Comparison of ENCODE assay signal across 10 cellular contexts in the genomic region with DNA sequence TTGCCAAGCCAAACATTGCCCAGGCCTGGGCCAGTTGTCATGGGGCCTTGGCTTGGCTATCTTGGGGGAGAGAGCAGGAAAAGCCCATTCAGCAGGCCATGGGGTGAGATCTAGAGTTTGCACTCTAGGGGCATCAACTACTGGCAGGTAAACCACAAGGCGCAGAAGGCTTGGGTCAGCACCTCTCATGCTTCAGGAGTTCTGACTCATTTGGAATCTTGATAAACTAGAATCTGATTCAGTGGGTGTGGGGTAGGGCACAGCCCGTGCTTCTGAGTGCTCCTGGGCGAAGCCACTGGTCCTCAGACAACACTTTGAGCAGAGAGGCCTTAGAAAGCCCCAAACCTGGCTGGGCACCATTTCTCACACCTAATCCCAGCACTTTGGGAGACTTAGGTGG.
DNase-seq lines count a peak whose midpoint lies in the region; ATAC-seq and TF ChIP-seq lines count a peak whose summit lies in the region.
"Had no signal": no experiment of that assay in that cellular context is flagged by ENCODE, and none has a peak within 500 bp of the region (broad histone marks: within the 10 kb centered on the region; RNA-seq: fewer than 3 reads in every experiment).

No MANE protein-coding gene starts in this region.

- TF ChIP-seq EP300 in SK-N-SH (IDR thresholded peaks at IDR 0.05; ENCODE audit: borderline replicate concordance in 1 of 2, low read depth in 1 of 2, low read length in 1 of 2) = no peak

- TF ChIP-seq RAD21 in SK-N-SH (IDR thresholded peaks at IDR 0.05; ENCODE audit: low read length) = no peak

- ATAC-seq in activated CD4-positive, alpha-beta T cell treated with anti-CD3 and anti-CD28 coated beads for 36 hours = peak; percentile 90
- peak; percentile 59 for ATAC-seq in GM21737 (IDR thresholded peaks at IDR 0.05; ENCODE audit: unreplicated experiment)
- ATAC-seq in stimulated activated effector memory CD8-positive, alpha-beta T cell treated with anti-CD3 and anti-CD28 coated beads, Interleukin-12 subunit alpha, Interleukin-12 subunit beta, amount 100 ng/mL, for 72 hours = peak; percentile 84

- H3K4me3 Mint-ChIP-seq in activated CD4-positive, alpha-beta T cell treated with anti-CD3 and anti-CD28 coated beads for 36 hours = no peak overlapping the region
- H3K4me3 Mint-ChIP-seq in activated CD4-positive, alpha-beta T cell treated with anti-CD3 and anti-CD28 coated beads, Interleukin-2, amount 10 ng/mL, durations not matched to agents 7 days and 5 days = no peak overlapping the region
- H3K4me3 Mint-ChIP-seq in stimulated activated effector memory CD8-positive, alpha-beta T cell treated with anti-CD3 and anti-CD28 coated beads, Interleukin-12 subunit alpha, Interleukin-12 subunit beta, amount 100 ng/mL, for 72 hours = no peak overlapping the region
- H3K4me3 Mint-ChIP-seq: natural killer cell treated with Interleukin-12 subunit alpha and Interleukin-12 subunit beta and Interleukin-15 and Interleukin-18, amount 100 ng/mL, for 72 hours had no signal

- H3K4me2 ChIP-seq in OCI-LY3 (ENCODE audit: low read length) = peak overlapping the region; percentile 62
- no peak overlapping the region for H3K4me2 ChIP-seq in SK-N-SH

- H4K20me1 ChIP-seq in OCI-LY3 (ENCODE audit: insufficient read depth, low read length) = no peaks in the 10 kb centered on the region
- no peaks in the 10 kb centered on the region for H4K20me1 ChIP-seq in SK-N-SH (ENCODE audit: insufficient read depth)

- H3K9me3 ChIP-seq in OCI-LY3 (ENCODE audit: insufficient read depth, low read length) = no peaks in the 10 kb centered on the region
- no peaks in the 10 kb centered on the region for H3K9me3 ChIP-seq in SK-N-SH
- H3K9me3 ChIP-seq in MG63 = no peaks in the 10 kb centered on the region

- H3K27me3 ChIP-seq in OCI-LY3 (ENCODE audit: low read depth, low read length) (peaks cover 6% of the 10 kb centered on the region; the same call in 1 of the 2 replicates), SK-N-SH (ENCODE audit: insufficient read depth) (no peaks in the 10 kb centered on the region; the same call in 1 of the 2 replicates), MG63 (peaks cover 7% of the 10 kb centered on the region)

- WGBS in SK-N-SH (ENCODE audit: low lambda C conversion rate) = 100% methylated on average over 1 of the region's 3 CpGs

- intact Hi-C loops in activated CD4-positive, alpha-beta T cell treated with anti-CD3 and anti-CD28 coated beads for 36 hours (cut with DNase I, micrococcal nuclease) = no loop called here

- no peaks in the 10 kb centered on the region for H3K9me2 ChIP-seq in SK-N-SH

- POLR2A ChIA-PET in activated CD4-positive, alpha-beta T cell treated with anti-CD3 and anti-CD28 coated beads for 36 hours (lab: Charles Lee) = no interaction called here
- POLR2A ChIA-PET in activated CD4-positive, alpha-beta T cell treated with anti-CD3 and anti-CD28 coated beads, Interleukin-2, amount 10 ng/mL, durations not matched to agents 7 days and 5 days (lab: Charles Lee) = no interaction called here
- POLR2A ChIA-PET in SK-N-SH (lab: Yijun Ruan, JAX) = no interaction called here

- peaks cover 10% of the 10 kb centered on the region for H3K9me3 Mint-ChIP-seq in activated CD4-positive, alpha-beta T cell treated with anti-CD3 and anti-CD28 coated beads for 36 hours (ENCODE audit: low read depth)
- peaks cover 10% of the 10 kb centered on the region for H3K9me3 Mint-ChIP-seq in activated CD4-positive, alpha-beta T cell treated with anti-CD3 and anti-CD28 coated beads, Interleukin-2, amount 10 ng/mL, durations not matched to agents 7 days and 5 days
- H3K9me3 Mint-ChIP-seq in stimulated activated effector memory CD8-positive, alpha-beta T cell treated with anti-CD3 and anti-CD28 coated beads, Interleukin-12 subunit alpha, Interleukin-12 subunit beta, amount 100 ng/mL, for 72 hours = peaks cover 4% of the 10 kb centered on the region

- peak; percentile 34 for DNase-seq in activated CD4-positive, alpha-beta T cell treated with anti-CD3 and anti-CD28 coated beads for 36 hours
- DNase-seq in activated CD4-positive, alpha-beta T cell treated with anti-CD3 and anti-CD28 coated beads, Interleukin-2, amount 10 ng/mL, durations not matched to agents 7 days and 5 days = no peak
- DNase-seq in stimulated activated effector memory CD8-positive, alpha-beta T cell treated with anti-CD3 and anti-CD28 coated beads, Interleukin-12 subunit alpha, Interleukin-12 subunit beta, amount 100 ng/mL, for 72 hours (ENCODE audit: low spot score in 2 of 2) = no peak
- DNase-seq in NCI-H2227 treated with DMSO at 0.1 percent for 48 hours (lab: John Stamatoyannopoulos, UW) (no peak), SK-N-SH (no peak), MG63 (no peak)
- DNase-seq: dorsolateral prefrontal cortex had no signal

- no peak overlapping the region for H3K27ac Mint-ChIP-seq in activated CD4-positive, alpha-beta T cell treated with anti-CD3 and anti-CD28 coated beads for 36 hours
- no peak overlapping the region for H3K27ac Mint-ChIP-seq in activated CD4-positive, alpha-beta T cell treated with anti-CD3 and anti-CD28 coated beads, Interleukin-2, amount 10 ng/mL, durations not matched to agents 7 days and 5 days
- H3K27ac Mint-ChIP-seq in stimulated activated effector memory CD8-positive, alpha-beta T cell treated with anti-CD3 and anti-CD28 coated beads, Interleukin-12 subunit alpha, Interleukin-12 subunit beta, amount 100 ng/mL, for 72 hours = peak overlapping the region; percentile 17
- H3K27ac Mint-ChIP-seq: natural killer cell treated with Interleukin-12 subunit alpha and Interleukin-12 subunit beta and Interleukin-15 and Interleukin-18, amount 100 ng/mL, for 72 hours had no signal

- H3K4me1 Mint-ChIP-seq in activated CD4-positive, alpha-beta T cell treated with anti-CD3 and anti-CD28 coated beads for 36 hours = peaks cover 5% of the 10 kb centered on the region
- peaks cover 4% of the 10 kb centered on the region for H3K4me1 Mint-ChIP-seq in activated CD4-positive, alpha-beta T cell treated with anti-CD3 and anti-CD28 coated beads, Interleukin-2, amount 10 ng/mL, durations not matched to agents 7 days and 5 days
- peaks cover 11% of the 10 kb centered on the region for H3K4me1 Mint-ChIP-seq in stimulated activated effector memory CD8-positive, alpha-beta T cell treated with anti-CD3 and anti-CD28 coated beads, Interleukin-12 subunit alpha, Interleukin-12 subunit beta, amount 100 ng/mL, for 72 hours

- H3F3A ChIP-seq in SK-N-SH (replicated peaks; ENCODE audit: insufficient read depth) = no peaks in the 10 kb centered on the region

- no peaks in the 10 kb centered on the region for H3K27me3 Mint-ChIP-seq in activated CD4-positive, alpha-beta T cell treated with anti-CD3 and anti-CD28 coated beads for 36 hours
- H3K27me3 Mint-ChIP-seq in activated CD4-positive, alpha-beta T cell treated with anti-CD3 and anti-CD28 coated beads, Interleukin-2, amount 10 ng/mL, durations not matched to agents 7 days and 5 days = peaks cover 6% of the 10 kb centered on the region

- H2AFZ ChIP-seq in OCI-LY3 (ENCODE audit: low read depth, low read length) (no peak overlapping the region), SK-N-SH (ENCODE audit: low read depth) (no peak overlapping the region)

- peaks cover 4% of the 10 kb centered on the region for H3K36me3 Mint-ChIP-seq in activated CD4-positive, alpha-beta T cell treated with anti-CD3 and anti-CD28 coated beads for 36 hours (ENCODE audit: low read depth)
- H3K36me3 Mint-ChIP-seq in activated CD4-positive, alpha-beta T cell treated with anti-CD3 and anti-CD28 coated beads, Interleukin-2, amount 10 ng/mL, durations not matched to agents 7 days and 5 days (ENCODE audit: low read depth) = peaks cover 10% of the 10 kb centered on the region
- H3K36me3 Mint-ChIP-seq in stimulated activated effector memory CD8-positive, alpha-beta T cell treated with anti-CD3 and anti-CD28 coated beads, Interleukin-12 subunit alpha, Interleukin-12 subunit beta, amount 100 ng/mL, for 72 hours = no peaks in the 10 kb centered on the region
- H3K36me3 Mint-ChIP-seq: natural killer cell treated with Interleukin-12 subunit alpha and Interleukin-12 subunit beta and Interleukin-15 and Interleukin-18, amount 100 ng/mL, for 72 hours had no signal

- no peak for TF ChIP-seq CTCF in OCI-LY3 (IDR thresholded peaks at IDR 0.05; ENCODE audit: low read depth, low read length)
- TF ChIP-seq CTCF in SK-N-SH (IDR thresholded peaks at IDR 0.05) = no peak

- H3K4me1 ChIP-seq in OCI-LY3 (ENCODE audit: low read length) = peaks cover 23% of the 10 kb centered on the region
- H3K4me1 ChIP-seq in SK-N-SH (ENCODE audit: control insufficient read depth in 1 of 2, insufficient read depth in 2 of 2, low read depth in 1 of 2, low read length in 1 of 2) = no peaks in the 10 kb centered on the region

- H3K36me3 ChIP-seq in OCI-LY3 (replicated peaks; ENCODE audit: low read depth, low read length) (no peaks in the 10 kb centered on the region), SK-N-SH (replicated peaks in 1 of 2; ENCODE audit: control insufficient read depth in 1 of 2, insufficient read depth in 2 of 2, low read length in 1 of 2) (no peaks in the 10 kb centered on the region), MG63 (no peaks in the 10 kb centered on the region)

- CTCF ChIA-PET in activated CD4-positive, alpha-beta T cell treated with anti-CD3 and anti-CD28 coated beads for 36 hours (lab: Charles Lee) = interaction anchor here (0.7 to 0.8 kb wide), 2 partner anchors 55 to 57 kb away, joined by 3 to 4 read pairs; no protein-coding TSS in a partner anchor
- CTCF ChIA-PET in activated CD4-positive, alpha-beta T cell treated with anti-CD3 and anti-CD28 coated beads, Interleukin-2, amount 10 ng/mL, durations not matched to agents 7 days and 5 days (lab: Charles Lee) = interaction anchor here (1.2 to 1.6 kb wide), 2 partner anchors 28 to 254 kb away, joined by 4 read pairs; a partner anchor contains a TSS
- CTCF ChIA-PET in SK-N-SH (lab: Yijun Ruan, JAX) = interaction anchor here (0.9 to 5.9 kb wide), 3 partner anchors 10 to 255 kb away, joined by 3 to 27 read pairs (median 5); a partner anchor contains a TSS

- H3K27ac ChIP-seq in OCI-LY3 (ENCODE audit: low read length) = no peak overlapping the region
- no peak overlapping the region for H3K27ac ChIP-seq in SK-N-SH (ENCODE audit: low read depth in 2 of 2, low read length in 1 of 2)
- H3K27ac ChIP-seq: dorsolateral prefrontal cortex had no signal

- H3K4me3 ChIP-seq in OCI-LY3 (ENCODE audit: low read length) (peak overlapping the region; percentile 24; the same call in 1 of the 2 replicates), SK-N-SH (ENCODE audit: low read depth in 2 of 2, low read length in 1 of 2) (no peak overlapping the region), MG63 (no peak overlapping the region)
- H3K4me3 ChIP-seq: dorsolateral prefrontal cortex had no signal

- H3K79me2 ChIP-seq in OCI-LY3 (ENCODE audit: low read length) (no peaks in the 10 kb centered on the region), SK-N-SH (ENCODE audit: insufficient read depth) (no peaks in the 10 kb centered on the region)

- H3K9ac ChIP-seq in OCI-LY3 (ENCODE audit: low read length) = no peak overlapping the region
- no peak overlapping the region for H3K9ac ChIP-seq in SK-N-SH

TF ChIP-seq in SK-N-SH, 30 proteins besides CTCF, POLR2A, EP300 and RAD21 (continues in another document):
- TF ChIP-seq FOSL2 (IDR thresholded peaks at IDR 0.05; ENCODE audit: borderline replicate concordance, low read depth) (no peak), NRF1 (IDR thresholded peaks at IDR 0.05; ENCODE audit: low read depth, low read length) (no peak), RXRA (IDR thresholded peaks at IDR 0.05; ENCODE audit: borderline replicate concordance, low read depth) (no peak)
